9 cellular contexts compared by ENCODE assay signal in genomic region chr19:19451429-19452240, GRCh38. TPM values are rescaled to one million over a fixed set of nuclear protein-coding genes. Genes with fewer than 3 reads are reported as not detected.
DNase-seq lines count a peak whose midpoint lies in the region; TF ChIP-seq lines count a peak whose summit lies in the region.
"Had no signal": no experiment of that assay in that cellular context is flagged by ENCODE, and none has a peak within 500 bp of the region (broad histone marks: within the 10 kb centered on the region; RNA-seq: fewer than 3 reads in every experiment).

No MANE protein-coding gene starts in this region.

- H3K36me3 Mint-ChIP-seq in activated naive CD4-positive, alpha-beta T cell treated with anti-CD3 and anti-CD28 coated beads for 36 hours (ENCODE audit: low read depth) = no peaks in the 10 kb centered on the region
- H3K36me3 Mint-ChIP-seq in glutamatergic neuron (ENCODE audit: unreplicated experiment) (no peaks in the 10 kb centered on the region), type B pancreatic cell (no peaks in the 10 kb centered on the region)

- H3K4me3 Mint-ChIP-seq in activated naive CD4-positive, alpha-beta T cell treated with anti-CD3 and anti-CD28 coated beads for 36 hours = no peak overlapping the region
- peak overlapping the region; percentile 25 for H3K4me3 Mint-ChIP-seq in glutamatergic neuron (ENCODE audit: unreplicated experiment)
- H3K4me3 Mint-ChIP-seq in type B pancreatic cell = no peak overlapping the region

- no peaks in the 10 kb centered on the region for H3K27me3 Mint-ChIP-seq in activated naive CD4-positive, alpha-beta T cell treated with anti-CD3 and anti-CD28 coated beads for 36 hours (ENCODE audit: low read depth)
- H3K27me3 Mint-ChIP-seq in glutamatergic neuron (ENCODE audit: unreplicated experiment) (peaks cover 2% of the 10 kb centered on the region), type B pancreatic cell (no peaks in the 10 kb centered on the region)

- peak overlapping the region; percentile 6; the same call in 1 of the 2 replicates for H3K27ac ChIP-seq in RWPE1

- DNase-seq in activated naive CD4-positive, alpha-beta T cell treated with anti-CD3 and anti-CD28 coated beads for 36 hours = peak; percentile 51
- DNase-seq in activated naive CD4-positive, alpha-beta T cell treated with anti-CD3 and anti-CD28 coated beads, Interleukin-2, amount 50 U/mL, for 16 hours = no peak
- DNase-seq in RWPE1 (ENCODE audit: low spot score) = no peak
- DNase-seq in glutamatergic neuron = no peak
- no peak for DNase-seq in type B pancreatic cell (ENCODE audit: extremely low spot score, unreplicated experiment)
- no peak for DNase-seq in GM03348 (ENCODE audit: low spot score)
- no peak for DNase-seq in DMS53 (lab: John Stamatoyannopoulos, UW)
- no peak for DNase-seq in NCI-H2081 (lab: John Stamatoyannopoulos, UW)
- DNase-seq: AML-193 had no signal

- POLR2A ChIA-PET in RWPE1 (lab: Yijun Ruan, JAX; ENCODE audit: low non-redundant PET) = no interaction called here

- intact Hi-C loops in activated naive CD4-positive, alpha-beta T cell treated with anti-CD3 and anti-CD28 coated beads for 36 hours (cut with micrococcal nuclease) = no loop called here

- H3K4me1 Mint-ChIP-seq in activated naive CD4-positive, alpha-beta T cell treated with anti-CD3 and anti-CD28 coated beads for 36 hours (ENCODE audit: low read depth) = peaks cover 67% of the 10 kb centered on the region
- H3K4me1 Mint-ChIP-seq in glutamatergic neuron (ENCODE audit: low read depth, unreplicated experiment) = peaks cover 22% of the 10 kb centered on the region
- peaks cover 36% of the 10 kb centered on the region for H3K4me1 Mint-ChIP-seq in type B pancreatic cell (ENCODE audit: unreplicated experiment)

- TF ChIP-seq CTCF in RWPE1 (conservative IDR thresholded peaks at IDR 0.05; ENCODE audit: low read depth) (no peak), glutamatergic neuron (IDR thresholded peaks at IDR 0.05; ENCODE audit: partially characterized antibody, unreplicated experiment) (no peak), type B pancreatic cell (conservative IDR thresholded peaks at IDR 0.05) (no peak)

- no peaks in the 10 kb centered on the region for H3K9me3 Mint-ChIP-seq in activated naive CD4-positive, alpha-beta T cell treated with anti-CD3 and anti-CD28 coated beads for 36 hours
- peaks cover 4% of the 10 kb centered on the region for H3K9me3 Mint-ChIP-seq in glutamatergic neuron (ENCODE audit: unreplicated experiment)
- no peaks in the 10 kb centered on the region for H3K9me3 Mint-ChIP-seq in type B pancreatic cell

- H3K27ac Mint-ChIP-seq in activated naive CD4-positive, alpha-beta T cell treated with anti-CD3 and anti-CD28 coated beads for 36 hours = peak overlapping the region; percentile 65
- H3K27ac Mint-ChIP-seq in glutamatergic neuron (ENCODE audit: unreplicated experiment) (peak overlapping the region; percentile 83), type B pancreatic cell (peak overlapping the region; percentile 69)

- CTCF ChIA-PET in activated naive CD4-positive, alpha-beta T cell treated with anti-CD3 and anti-CD28 coated beads for 36 hours (lab: Charles Lee) = interaction anchor here (1.3 to 1.8 kb wide), 2 partner anchors 38 to 81 kb away, joined by 3 to 6 read pairs; no protein-coding TSS in a partner anchor
- CTCF ChIA-PET in RWPE1 (lab: Yijun Ruan, JAX) = no interaction called here

RNA-seq across cellular contexts. Expression of gene GATAD2A, which starts 46.2 kb away (rescaled TPM):
- 100 to 1,000 TPM in 1 of 2 experiments, 10 to 100 TPM in 1; 91.2 to 100 TPM for total RNA-seq in activated naive CD4-positive, alpha-beta T cell treated with anti-CD3 and anti-CD28 coated beads for 36 hours
- total RNA-seq in glutamatergic neuron (ENCODE audit: unreplicated experiment) (203 TPM), type B pancreatic cell (ENCODE audit: low replicate concordance) (102 and 113 TPM in 2 replicates)
